In genomic region chr7:104208421-104208780, GRCh38 we compare ENCODE assay signal across 8 cellular contexts. TPM values are rescaled to one million over a fixed set of nuclear protein-coding genes. Genes with fewer than 3 reads are reported as not detected.
DNase-seq lines count a peak whose midpoint lies in the region; ATAC-seq and TF ChIP-seq lines count a peak whose summit lies in the region.

No MANE protein-coding gene starts in this region.

- DNase-seq in AG10803 (ENCODE audit: low read depth), result no peak
- DNase-seq in LNCaP clone FGC (ENCODE audit: low read depth), result no peak
- no peak for DNase-seq in dorsolateral prefrontal cortex
- DNase-seq in naive B cell, result no peak
- no peak for DNase-seq in G401 (ENCODE audit: low spot score)
- DNase-seq in A172 (ENCODE audit: low spot score), result no peak

- peak overlapping the region; percentile 91 to 99 (median 96) for H3K4me3 Mint-ChIP-seq in naive B cell

- ATAC-seq in naive B cell (ENCODE audit: low read depth in 2 of 2) (no peak), GM18520 (IDR thresholded peaks at IDR 0.05; ENCODE audit: unreplicated experiment) (no peak), GM18870 (IDR thresholded peaks at IDR 0.05; ENCODE audit: unreplicated experiment) (no peak)

- no peaks in the 10 kb centered on the region for H3K27me3 ChIP-seq in dorsolateral prefrontal cortex

- H3K9me3 Mint-ChIP-seq in naive B cell, result peaks cover 0 to 9% (median 5%) of the 10 kb centered on the region in 7 donors

- peak overlapping the region in 56 of 59 donors; percentile 27 to 95 (median 81) for H3K27ac ChIP-seq in dorsolateral prefrontal cortex

- TF ChIP-seq CTCF in AG10803 (conservative IDR thresholded peaks at IDR 0.05; ENCODE audit: low read length) (no peak), LNCaP clone FGC (IDR thresholded peaks at IDR 0.05; ENCODE audit: control insufficient read depth, extremely low read depth, insufficient read depth) (no peak), dorsolateral prefrontal cortex (IDR thresholded peaks at IDR 0.05 in 54 of 56, conservative IDR thresholded peaks at IDR 0.05 in 2 of 56; ENCODE audit: low read depth in 1 of 56, partially characterized antibody in 56 of 56) (no peak)

- peak overlapping the region; percentile 91 to 97 (median 96) for H3K27ac Mint-ChIP-seq in naive B cell

- in situ Hi-C loops in G401 (cut with HindIII; ENCODE audit: low sequenced_read_pairs), result no loop called here

- peaks cover 6 to 7% of the 10 kb centered on the region in 2 donors for H3K36me3 Mint-ChIP-seq in naive B cell

- H3K4me3 ChIP-seq in AG10803 (ENCODE audit: low read length) (peak overlapping the region; percentile 98), LNCaP clone FGC (ENCODE audit: low read depth, low read length) (peak overlapping the region; percentile 97), dorsolateral prefrontal cortex (peak overlapping the region; percentile 57 to 98 (median 87))

- H3K4me1 Mint-ChIP-seq in naive B cell, result peaks cover 24 to 26% (median 26%) of the 10 kb centered on the region in 3 donors

- intact Hi-C loops in dorsolateral prefrontal cortex (cut with DNase I), result no loop called here

- peaks cover 9 to 39% (median 31%) of the 10 kb centered on the region in 3 donors for H3K27me3 Mint-ChIP-seq in naive B cell

RNA-seq across cellular contexts. Expression of gene ORC5, which starts 0.6 kb away (rescaled TPM):
- 10 to 100 TPM; 17.3 to 40.9 (median 26.3) TPM for total RNA-seq in dorsolateral prefrontal cortex
- polyA plus RNA-seq in naive B cell (ENCODE audit: low read depth in 6 of 6), result 10 to 100 TPM; 13.6 to 29.7 (median 20.0) TPM
- total RNA-seq in G401 (2014; rRNA removed; shearing (Covaris generic)), result 33.8 and 79.2 TPM in 2 replicates
- 28.3 and 30.4 TPM in 2 replicates for total RNA-seq in A172 (2014; rRNA removed; shearing (Covaris generic))
